In the genomic region with DNA sequence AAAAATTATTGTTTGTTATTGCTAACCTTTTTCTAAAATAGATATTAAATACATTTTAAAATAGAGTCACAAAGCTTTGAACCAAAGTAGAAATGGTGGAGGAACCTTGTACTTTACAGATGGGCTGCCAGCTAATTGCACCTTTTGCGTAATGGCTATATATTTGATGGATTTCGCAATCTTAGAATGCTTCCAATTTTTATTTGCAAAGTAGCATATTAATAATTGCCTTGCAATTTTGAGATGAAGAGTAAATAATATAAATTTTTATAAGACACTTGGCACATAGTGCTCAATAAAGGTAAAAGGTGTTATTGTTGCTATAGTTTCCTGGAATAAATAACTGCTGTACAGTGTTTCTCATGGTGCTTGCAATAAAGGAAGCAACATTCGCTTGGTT, we compare ENCODE assay signal across 26 cellular contexts.
"Had no signal": no experiment of that assay in that cellular context is flagged by ENCODE, and none has a peak within 500 bp of the region (broad histone marks: within the 10 kb centered on the region; RNA-seq: fewer than 3 reads in every experiment).

No MANE protein-coding gene starts in this region.

- H2AFZ ChIP-seq: hepatocyte had no signal

- H3K4me3 ChIP-seq: colonic mucosa, esophagus squamous epithelium, gastrocnemius medialis, heart right ventricle, hepatocyte, left lung, lower lobe of right lung had no signal

- H3K4me1 ChIP-seq: colonic mucosa, esophagus squamous epithelium, gastrocnemius medialis, heart right ventricle, left lung, lower lobe of right lung had no signal

- ATAC-seq: effector memory CD8-positive, alpha-beta T cell; esophagus mucosa; gastrocnemius medialis; heart right ventricle; left cardiac atrium; left lung; left ventricle myocardium superior; lower lobe of right lung had no signal

- H3K27me3 ChIP-seq: colonic mucosa, esophagus squamous epithelium, gastrocnemius medialis, heart right ventricle, hepatocyte, left lung had no signal

- H3K79me2 ChIP-seq: hepatocyte had no signal

- H3K4me2 ChIP-seq: hepatocyte had no signal

- FAIRE-seq: endometrium, keratinocyte had no signal

- H3K27ac ChIP-seq: colonic mucosa, epithelial cell of prostate, esophagus squamous epithelium, gastrocnemius medialis, heart right ventricle, hepatocyte, left lung, lower lobe of right lung had no signal

- DNase-seq: colonic mucosa; cortex of kidney; effector CD8-positive, alpha-beta T cell; effector memory CD8-positive, alpha-beta T cell; endodermal cell; erythroblast; esophagus squamous epithelium; foreskin fibroblast; foreskin melanocyte; gastrocnemius medialis; glutamatergic neuron; head of caudate nucleus; heart right ventricle; hypothalamus; immature natural killer cell; left cardiac atrium; left lung; left ventricle myocardium superior; lower lobe of right lung; mesenchymal stem cell; midbrain had no signal

- H3K36me3 ChIP-seq: colonic mucosa, esophagus squamous epithelium, gastrocnemius medialis, heart right ventricle, left lung, lower lobe of right lung had no signal

- H3K9me3 ChIP-seq: colonic mucosa, esophagus squamous epithelium, gastrocnemius medialis, heart right ventricle, lower lobe of right lung had no signal
